Comparison of ENCODE assay signal across 10 cellular contexts in genomic region chr17:65182233-65182632, GRCh38. TPM values are rescaled to one million over a fixed set of nuclear protein-coding genes. Genes with fewer than 3 reads are reported as not detected.
DNase-seq lines count a peak whose midpoint lies in the region; ATAC-seq lines count a peak whose summit lies in the region.
"Had no signal": no experiment of that assay in that cellular context is flagged by ENCODE, and none has a peak within 500 bp of the region (broad histone marks: within the 10 kb centered on the region; RNA-seq: fewer than 3 reads in every experiment).

No MANE protein-coding gene starts in this region.

- H3K27ac Mint-ChIP-seq in activated naive CD4-positive, alpha-beta T cell treated with anti-CD3 and anti-CD28 coated beads for 36 hours = no peak overlapping the region
- H3K27ac Mint-ChIP-seq in stimulated activated effector memory CD8-positive, alpha-beta T cell treated with anti-CD3 and anti-CD28 coated beads, Interleukin-12 subunit alpha, Interleukin-12 subunit beta, amount 100 ng/mL, for 72 hours = peak overlapping the region; percentile 97

- no peaks in the 10 kb centered on the region for H3K9me3 ChIP-seq in Karpas-422 (ENCODE audit: low read length)

- H3K27me3 ChIP-seq in Karpas-422 (ENCODE audit: low read length) = no peaks in the 10 kb centered on the region

- no peaks in the 10 kb centered on the region for H3K9me3 Mint-ChIP-seq in activated naive CD4-positive, alpha-beta T cell treated with anti-CD3 and anti-CD28 coated beads for 36 hours
- peaks cover 3% of the 10 kb centered on the region for H3K9me3 Mint-ChIP-seq in stimulated activated effector memory CD8-positive, alpha-beta T cell treated with anti-CD3 and anti-CD28 coated beads, Interleukin-12 subunit alpha, Interleukin-12 subunit beta, amount 100 ng/mL, for 72 hours

- ATAC-seq in HG02610 (IDR thresholded peaks at IDR 0.05; ENCODE audit: unreplicated experiment) (peak; percentile 17), left lobe of liver (no peak)
- ATAC-seq in stimulated activated effector memory CD8-positive, alpha-beta T cell treated with anti-CD3 and anti-CD28 coated beads, Interleukin-12 subunit alpha, Interleukin-12 subunit beta, amount 100 ng/mL, for 72 hours = no peak

- no peaks in the 10 kb centered on the region for H3K36me3 Mint-ChIP-seq in activated naive CD4-positive, alpha-beta T cell treated with anti-CD3 and anti-CD28 coated beads for 36 hours (ENCODE audit: low read depth)
- peaks cover 18% of the 10 kb centered on the region for H3K36me3 Mint-ChIP-seq in stimulated activated effector memory CD8-positive, alpha-beta T cell treated with anti-CD3 and anti-CD28 coated beads, Interleukin-12 subunit alpha, Interleukin-12 subunit beta, amount 100 ng/mL, for 72 hours

- H3K4me1 Mint-ChIP-seq in activated naive CD4-positive, alpha-beta T cell treated with anti-CD3 and anti-CD28 coated beads for 36 hours (ENCODE audit: low read depth) = peaks cover 32% of the 10 kb centered on the region
- H3K4me1 Mint-ChIP-seq in stimulated activated effector memory CD8-positive, alpha-beta T cell treated with anti-CD3 and anti-CD28 coated beads, Interleukin-12 subunit alpha, Interleukin-12 subunit beta, amount 100 ng/mL, for 72 hours = peaks cover 67% of the 10 kb centered on the region

- peak; percentile 4 for DNase-seq in activated naive CD4-positive, alpha-beta T cell treated with Interleukin-2 at 50 U/mL for 16 hours
- no peak for DNase-seq in activated naive CD4-positive, alpha-beta T cell treated with anti-CD3 and anti-CD28 coated beads for 36 hours
- DNase-seq in Karpas-422 (no peak), NCI-H1092 (lab: John Stamatoyannopoulos, UW) (no peak), NCI-H69 (lab: John Stamatoyannopoulos, UW) (no peak), left lobe of liver (ENCODE audit: low spot score) (no peak)
- DNase-seq in stimulated activated effector memory CD8-positive, alpha-beta T cell treated with anti-CD3 and anti-CD28 coated beads, Interleukin-12 subunit alpha, Interleukin-12 subunit beta, amount 100 ng/mL, for 72 hours (ENCODE audit: low spot score in 2 of 2) = no peak
- DNase-seq: posterior cingulate gyrus, T1000 had no signal

- H3K4me3 ChIP-seq in Karpas-422 (ENCODE audit: low read length) = no peak overlapping the region

- no peak overlapping the region for H3K9ac ChIP-seq in Karpas-422 (ENCODE audit: low read length)

- H3K4me1 ChIP-seq in Karpas-422 (ENCODE audit: low read length) = peaks cover 36% of the 10 kb centered on the region

- no peaks in the 10 kb centered on the region for H3K79me2 ChIP-seq in Karpas-422 (ENCODE audit: low read length)

- H3K36me3 ChIP-seq in Karpas-422 (ENCODE audit: insufficient read depth, low read length) = no peaks in the 10 kb centered on the region

- no peak overlapping the region for H3K4me3 Mint-ChIP-seq in activated naive CD4-positive, alpha-beta T cell treated with anti-CD3 and anti-CD28 coated beads for 36 hours
- H3K4me3 Mint-ChIP-seq in stimulated activated effector memory CD8-positive, alpha-beta T cell treated with anti-CD3 and anti-CD28 coated beads, Interleukin-12 subunit alpha, Interleukin-12 subunit beta, amount 100 ng/mL, for 72 hours = peak overlapping the region; percentile 77

- H3K27ac ChIP-seq in Karpas-422 (ENCODE audit: low read length) = no peak overlapping the region

- intact Hi-C loops in activated naive CD4-positive, alpha-beta T cell treated with anti-CD3 and anti-CD28 coated beads for 36 hours (cut with micrococcal nuclease) = no loop called here

- no peaks in the 10 kb centered on the region for H3K9me2 ChIP-seq in Karpas-422 (replicated peaks; ENCODE audit: insufficient read depth, low read length)

- no peaks in the 10 kb centered on the region for H3K27me3 Mint-ChIP-seq in activated naive CD4-positive, alpha-beta T cell treated with anti-CD3 and anti-CD28 coated beads for 36 hours (ENCODE audit: low read depth)

- peak overlapping the region; percentile 63; the same call in 1 of the 2 replicates for H2AFZ ChIP-seq in Karpas-422 (ENCODE audit: low read length)

- CTCF ChIA-PET in activated naive CD4-positive, alpha-beta T cell treated with anti-CD3 and anti-CD28 coated beads for 36 hours (lab: Charles Lee) = interaction anchor here (0.6 to 1.0 kb wide), 2 partner anchors 15 to 795 kb away, joined by 3 to 4 read pairs; no protein-coding TSS in a partner anchor

- no peaks in the 10 kb centered on the region for H4K20me1 ChIP-seq in Karpas-422 (ENCODE audit: insufficient read depth, low read depth, low read length)

- H3K4me2 ChIP-seq in Karpas-422 (ENCODE audit: low read depth, low read length, poor library complexity, severe bottlenecking) = peak overlapping the region; percentile 14

RNA-seq across cellular contexts. Expression of gene RGS9, which starts 45.1 kb away (rescaled TPM):
- 1 to 10 TPM; 1.2 to 1.6 TPM for total RNA-seq in activated naive CD4-positive, alpha-beta T cell treated with anti-CD3 and anti-CD28 coated beads for 36 hours
- 12.9 and 13.4 TPM in 2 replicates for total RNA-seq in Karpas-422 (2014; rRNA removed; shearing (Covaris generic); ENCODE audit: low replicate concordance)
- total RNA-seq in left lobe of liver = 3.0 TPM
